Comparison of ENCODE assay signal across 20 cellular contexts in the genomic region with DNA sequence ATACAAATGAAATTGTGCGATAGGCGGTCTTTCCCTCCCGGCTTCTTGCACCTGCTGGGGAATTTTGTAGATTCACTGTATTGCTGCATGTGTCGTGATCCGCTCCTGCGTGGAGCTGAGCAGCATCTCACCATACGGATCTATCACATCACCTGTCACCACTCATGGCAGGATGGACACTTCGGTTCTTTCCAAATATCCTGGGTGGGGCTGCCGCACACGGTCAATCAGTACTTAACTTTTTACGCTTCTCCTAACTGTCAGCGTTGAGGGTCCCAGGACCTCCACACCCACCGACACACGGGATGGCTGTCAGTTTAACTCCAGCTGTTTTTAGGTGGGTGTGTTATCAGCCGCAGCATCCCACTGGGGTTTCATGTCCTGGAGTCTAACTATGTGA.
"Had no signal": no experiment of that assay in that cellular context is flagged by ENCODE, and none has a peak within 500 bp of the region (broad histone marks: within the 10 kb centered on the region; RNA-seq: fewer than 3 reads in every experiment).

No MANE protein-coding gene starts in this region.

- H3K27ac Mint-ChIP-seq: activated CD4-positive, alpha-beta memory T cell treated with anti-CD3 and anti-CD28 coated beads, Interleukin-2, amount 10 ng/mL, durations not matched to agents 7 days and 5 days; activated naive CD4-positive, alpha-beta T cell treated with anti-CD3 and anti-CD28 coated beads, Interleukin-2, amount 50 U/mL, for 24 hours; activated T-cell treated with anti-CD3 and anti-CD28 coated beads, Interleukin-2, amount 50 U/mL, for 72 hours; activated T-helper 2 cell treated with anti-CD3 and anti-CD28 coated beads, Interferon-gamma antibody, Interleukin-2, Interleukin-4, amounts not matched to agents 10 μg/mL and 5 μg/mL and 100 μg/mL, durations not matched to agents 14 hours and 24 hours and 36 hours; T-helper 1 cell treated with Interleukin-12 subunit alpha and Interleukin-12 subunit beta and Interleukin-4 antibody, amounts not matched to agents 30 μg/mL and 1 μg/mL, for 36 hours had no signal

- H3K4me3 ChIP-seq: SJSA1 had no signal

- H3K36me3 ChIP-seq: SJSA1 had no signal

- H3K4me1 ChIP-seq: SJSA1 had no signal

- H3K9me3 Mint-ChIP-seq: activated CD4-positive, alpha-beta memory T cell treated with anti-CD3 and anti-CD28 coated beads, Interleukin-2, amount 10 ng/mL, durations not matched to agents 7 days and 5 days; activated naive CD4-positive, alpha-beta T cell treated with anti-CD3 and anti-CD28 coated beads, Interleukin-2, amount 50 U/mL, for 24 hours; activated T-cell treated with anti-CD3 and anti-CD28 coated beads, Interleukin-2, amount 50 U/mL, for 72 hours; activated T-helper 2 cell treated with anti-CD3 and anti-CD28 coated beads, Interferon-gamma antibody, Interleukin-2, Interleukin-4, amounts not matched to agents 10 μg/mL and 5 μg/mL and 100 μg/mL, durations not matched to agents 14 hours and 24 hours and 36 hours; T-helper 1 cell treated with Interleukin-12 subunit alpha and Interleukin-12 subunit beta and Interleukin-4 antibody, amounts not matched to agents 30 μg/mL and 1 μg/mL, for 36 hours had no signal

- ATAC-seq: activated T-cell treated with anti-CD3 and anti-CD28 coated beads, Interleukin-2, amount 50 U/mL, for 72 hours had no signal

- H3K27me3 ChIP-seq: SJSA1 had no signal

- H3K4me3 Mint-ChIP-seq: activated CD4-positive, alpha-beta memory T cell treated with anti-CD3 and anti-CD28 coated beads, Interleukin-2, amount 10 ng/mL, durations not matched to agents 7 days and 5 days; activated naive CD4-positive, alpha-beta T cell treated with anti-CD3 and anti-CD28 coated beads, Interleukin-2, amount 50 U/mL, for 24 hours; activated T-cell treated with anti-CD3 and anti-CD28 coated beads, Interleukin-2, amount 50 U/mL, for 72 hours; T-helper 1 cell treated with Interleukin-12 subunit alpha and Interleukin-12 subunit beta and Interleukin-4 antibody, amounts not matched to agents 30 μg/mL and 1 μg/mL, for 36 hours had no signal

- H3K9me3 ChIP-seq: SJSA1 had no signal

- H3K27ac ChIP-seq: SJSA1 had no signal

- H3K27me3 Mint-ChIP-seq: activated CD4-positive, alpha-beta memory T cell treated with anti-CD3 and anti-CD28 coated beads, Interleukin-2, amount 10 ng/mL, durations not matched to agents 7 days and 5 days; activated naive CD4-positive, alpha-beta T cell treated with anti-CD3 and anti-CD28 coated beads, Interleukin-2, amount 50 U/mL, for 24 hours had no signal

- DNase-seq: activated CD4-positive, alpha-beta memory T cell treated with anti-CD3 and anti-CD28 coated beads, Interleukin-2, amount 10 ng/mL, durations not matched to agents 7 days and 5 days; activated CD4-positive, alpha-beta T cell treated with anti-CD3 and anti-CD28 coated beads, Interleukin-2, amount 50 U/mL, for 1 hour; activated CD4-positive, CD25-positive, alpha-beta regulatory T cell; activated gamma-delta T cell treated with Interleukin-2 at 50 U/mL for 16 hours; activated T-cell treated with anti-CD3 and anti-CD28 coated beads, Interleukin-2, amount 50 U/mL, for 72 hours; central memory CD4-positive, alpha-beta T cell; KBM-7; NCI-H1105 treated with DMSO at 0.1 percent for 48 hours; NCI-H1436 treated with DMSO at 0.1 percent for 48 hours; NCI-H187; NCI-H2081; NCI-H446; NCI-H524; NCI-H774; Right ventricle myocardium superior; RPMI8226 had no signal
